ENCODE assay signal across 35 cellular contexts in the genomic region with DNA sequence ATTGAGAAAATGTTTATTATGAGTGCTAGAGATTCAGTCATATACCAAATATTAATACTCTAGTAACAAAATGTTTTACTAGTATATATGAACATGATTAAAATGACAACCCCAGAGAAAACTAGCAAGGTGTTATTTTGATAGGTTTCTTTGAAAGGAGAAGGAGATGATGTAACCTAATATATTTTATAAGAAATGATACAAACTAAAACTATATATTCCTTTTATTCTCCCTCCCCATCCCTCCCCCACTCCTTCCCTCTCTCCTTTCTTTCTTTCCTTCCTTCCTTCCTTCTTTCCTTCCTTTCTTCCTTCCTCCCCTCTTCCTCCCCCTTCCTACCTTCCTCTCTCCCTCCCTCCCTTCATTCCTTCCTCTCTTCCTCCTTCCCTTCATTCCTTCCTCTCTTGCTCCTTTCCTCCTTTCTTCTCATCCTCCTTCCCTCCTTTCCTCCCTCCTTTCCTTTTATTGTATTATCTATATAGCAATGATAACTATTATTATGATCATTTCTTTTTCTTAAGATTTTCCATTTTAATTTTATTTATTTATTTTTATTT.
"Had no signal": no experiment of that assay in that cellular context is flagged by ENCODE, and none has a peak within 500 bp of the region (broad histone marks: within the 10 kb centered on the region; RNA-seq: fewer than 3 reads in every experiment).

No MANE protein-coding gene starts in this region.

- H3K36me3 ChIP-seq: MG63 had no signal

- H3K4me3 ChIP-seq: MG63 had no signal

- H3K27me3 ChIP-seq: MG63 had no signal

- H3K9me3 ChIP-seq: MG63 had no signal

- DNase-seq: Kasumi-1, MG63, MM.1S, MV-4-11, NCI-H1048, NCI-H1092, NCI-H1092 treated with DMSO at 0.1 percent for 48 hours, NCI-H1105, NCI-H1105 treated with DMSO at 0.1 percent for 48 hours, NCI-H1417, NCI-H1417 treated with DMSO at 0.1 percent for 48 hours, NCI-H1436, NCI-H1436 treated with DMSO at 0.1 percent for 48 hours, NCI-H146, NCI-H1694, NCI-H1694 treated with DMSO at 0.1 percent for 48 hours, NCI-H187, NCI-H187 treated with DMSO at 0.1 percent for 48 hours, NCI-H1930, NCI-H2029, NCI-H2029 treated with DMSO at 0.1 percent for 48 hours, NCI-H2081, NCI-H2081 treated with DMSO at 0.1 percent for 48 hours, NCI-H2107, NCI-H2171, NCI-H2171 treated with DMSO at 0.1 percent for 48 hours, NCI-H2227 treated with DMSO at 0.1 percent for 48 hours, NCI-H226, NCI-H345, NCI-H446, NCI-H446 treated with DMSO at 0.1 percent for 48 hours, NCI-H510A, NCI-H510A treated with DMSO at 0.1 percent for 48 hours, NCI-H524, NCI-H524 treated with DMSO at 0.1 percent for 48 hours had no signal
